Comparison of ENCODE assay signal across 2 cellular contexts in genomic region chr3:55591893-55592292, GRCh38.
TF ChIP-seq lines count a peak whose summit lies in the region.

No MANE protein-coding gene starts in this region.

TF ChIP-seq in IMR-90, 13 proteins besides CTCF, POLR2A, EP300 and RAD21:
- no peak for TF ChIP-seq BHLHE40 (IDR thresholded peaks at IDR 0.05; ENCODE audit: low read depth, low read length)
- 0 out of 2 replicates have a peak, but pooled peaks have one; percentile 5 for TF ChIP-seq MAFK (IDR thresholded peaks at IDR 0.05; ENCODE audit: low read depth, low read length)
TF ChIP-seq in IMR-90: peak in this region for 1.

TF ChIP-seq in SK-N-SH, 30 proteins besides CTCF, POLR2A, EP300 and RAD21:
- no peak for TF ChIP-seq POLR2AphosphoS5 (IDR thresholded peaks at IDR 0.05; ENCODE audit: low read depth, low read length)
- no peak for TF ChIP-seq JUND (IDR thresholded peaks at IDR 0.05)
- no peak for TF ChIP-seq NFIC (IDR thresholded peaks at IDR 0.05; ENCODE audit: borderline replicate concordance)
- TF ChIP-seq RXRA (IDR thresholded peaks at IDR 0.05; ENCODE audit: borderline replicate concordance, low read depth), result no peak
- TF ChIP-seq SIN3A (IDR thresholded peaks at IDR 0.05; ENCODE audit: borderline replicate concordance, low read depth, low read length), result no peak
- TF ChIP-seq MAX (IDR thresholded peaks at IDR 0.05; ENCODE audit: low read depth), result no peak
- no peak for TF ChIP-seq FOXJ3 (CRISPR knock-in tag; IDR thresholded peaks at IDR 0.05)
- TF ChIP-seq, protein P1, sequence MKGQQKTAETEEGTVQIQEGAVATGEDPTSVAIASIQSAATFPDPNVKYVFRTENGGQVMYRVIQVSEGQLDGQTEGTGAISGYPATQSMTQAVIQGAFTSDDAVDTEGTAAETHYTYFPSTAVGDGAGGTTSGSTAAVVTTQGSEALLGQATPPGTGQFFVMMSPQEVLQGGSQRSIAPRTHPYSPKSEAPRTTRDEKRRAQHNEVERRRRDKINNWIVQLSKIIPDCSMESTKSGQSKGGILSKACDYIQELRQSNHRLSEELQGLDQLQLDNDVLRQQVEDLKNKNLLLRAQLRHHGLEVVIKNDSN (IDR thresholded peaks at IDR 0.05; ENCODE audit: borderline replicate concordance, low read depth), result no peak
- no peak for TF ChIP-seq CHD2 (IDR thresholded peaks at IDR 0.05; ENCODE audit: low read length, partially characterized antibody)
- TF ChIP-seq RCOR1 (IDR thresholded peaks at IDR 0.05; ENCODE audit: low read length), result no peak
- TF ChIP-seq FOXM1 (IDR thresholded peaks at IDR 0.05; ENCODE audit: low read depth), result no peak
- TF ChIP-seq, protein P2, sequence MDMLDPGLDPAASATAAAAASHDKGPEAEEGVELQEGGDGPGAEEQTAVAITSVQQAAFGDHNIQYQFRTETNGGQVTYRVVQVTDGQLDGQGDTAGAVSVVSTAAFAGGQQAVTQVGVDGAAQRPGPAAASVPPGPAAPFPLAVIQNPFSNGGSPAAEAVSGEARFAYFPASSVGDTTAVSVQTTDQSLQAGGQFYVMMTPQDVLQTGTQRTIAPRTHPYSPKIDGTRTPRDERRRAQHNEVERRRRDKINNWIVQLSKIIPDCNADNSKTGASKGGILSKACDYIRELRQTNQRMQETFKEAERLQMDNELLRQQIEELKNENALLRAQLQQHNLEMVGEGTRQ (IDR thresholded peaks at IDR 0.05; ENCODE audit: borderline replicate concordance, low read depth, low read length), result no peak
- TF ChIP-seq GABPA (IDR thresholded peaks at IDR 0.05; ENCODE audit: low read depth), result no peak
- TF ChIP-seq GATA2 (CRISPR knock-in tag; IDR thresholded peaks at IDR 0.05), result no peak
- no peak for TF ChIP-seq TCF12 (IDR thresholded peaks at IDR 0.05)
- no peak for TF ChIP-seq MEF2A (IDR thresholded peaks at IDR 0.05; ENCODE audit: borderline replicate concordance, low read depth)
